Comparison of ENCODE assay signal across 16 cellular contexts in genomic region chr3:52860424-52860768, GRCh38. TPM values are rescaled to one million over a fixed set of nuclear protein-coding genes. Genes with fewer than 3 reads are reported as not detected.
DNase-seq lines count a peak whose midpoint lies in the region; ATAC-seq and TF ChIP-seq lines count a peak whose summit lies in the region.
"Had no signal": no experiment of that assay in that cellular context is flagged by ENCODE, and none has a peak within 500 bp of the region (broad histone marks: within the 10 kb centered on the region; RNA-seq: fewer than 3 reads in every experiment).

No MANE protein-coding gene starts in this region.

- H3K9me2 ChIP-seq in SK-N-SH = no peaks in the 10 kb centered on the region

- no peak overlapping the region for H3K18ac ChIP-seq in H9 (ENCODE audit: insufficient read length, low read depth, low read length)

- no peak overlapping the region for H2BK12ac ChIP-seq in H9 (ENCODE audit: insufficient read length, low read depth, low read length)

- H3K4me3 ChIP-seq in CD4-positive, alpha-beta memory T cell (ENCODE audit: low read length in 2 of 2) = no peak overlapping the region
- no peak overlapping the region for H3K4me3 ChIP-seq in SK-N-SH (ENCODE audit: low read depth in 2 of 2, low read length in 1 of 2)
- H3K4me3 ChIP-seq: HAP-1, MG63 had no signal

- no peak overlapping the region for H4K5ac ChIP-seq in H9 (ENCODE audit: insufficient read length, low read depth, low read length)

- POLR2A ChIA-PET in CD4-positive, alpha-beta memory T cell (lab: Charles Lee; ENCODE audit: partially characterized antibody) = no interaction called here
- POLR2A ChIA-PET in SK-N-SH (lab: Yijun Ruan, JAX) = no interaction called here

- H4K20me1 ChIP-seq in H9 (ENCODE audit: control insufficient read depth, insufficient read depth, insufficient read length) (no peaks in the 10 kb centered on the region), SK-N-SH (ENCODE audit: insufficient read depth) (no peaks in the 10 kb centered on the region)

- H2AFZ ChIP-seq in H9 (ENCODE audit: low read length) = no peak overlapping the region
- H2AFZ ChIP-seq in SK-N-SH (ENCODE audit: low read depth) = no peak overlapping the region

- ATAC-seq in sciatic nerve (peak; percentile 32), left cardiac atrium (no peak), HG03196 (IDR thresholded peaks at IDR 0.05; ENCODE audit: unreplicated experiment) (no peak)

- H3K27me3 ChIP-seq in CD4-positive, alpha-beta memory T cell (ENCODE audit: insufficient read depth, low read length) = no peaks in the 10 kb centered on the region
- H3K27me3 ChIP-seq in H9 (ENCODE audit: insufficient read depth, low read length) = no peaks in the 10 kb centered on the region
- no peaks in the 10 kb centered on the region for H3K27me3 ChIP-seq in SK-N-SH (ENCODE audit: insufficient read depth)
- H3K27me3 ChIP-seq: MG63 had no signal

- no peak overlapping the region for H4K91ac ChIP-seq in H9 (ENCODE audit: insufficient read length, low read depth, low read length)

- H3K4ac ChIP-seq in H9 (ENCODE audit: low read depth, low read length) = no peak overlapping the region

- H3K4me2 ChIP-seq in H9 (ENCODE audit: insufficient read depth, insufficient read length, low read length) (no peak overlapping the region), SK-N-SH (no peak overlapping the region)

- no peaks in the 10 kb centered on the region for H3K36me3 ChIP-seq in CD4-positive, alpha-beta memory T cell (ENCODE audit: insufficient read depth, low read length)
- H3K36me3 ChIP-seq in SK-N-SH (replicated peaks in 1 of 2; ENCODE audit: control insufficient read depth in 1 of 2, insufficient read depth in 2 of 2, low read length in 1 of 2) = no peaks in the 10 kb centered on the region
- H3K36me3 ChIP-seq: HAP-1, MG63 had no signal

- H3K9me3 ChIP-seq in CD4-positive, alpha-beta memory T cell (ENCODE audit: control insufficient read depth in 1 of 2, low read length in 2 of 2) = no peaks in the 10 kb centered on the region
- H3K9me3 ChIP-seq in H9 (ENCODE audit: control insufficient read depth, low read depth, low read length) (no peaks in the 10 kb centered on the region), SK-N-SH (no peaks in the 10 kb centered on the region)
- H3K9me3 ChIP-seq: MG63 had no signal

- H2AK5ac ChIP-seq in H9 (ENCODE audit: insufficient read length, low read length) = no peak overlapping the region

- no peaks in the 10 kb centered on the region for H3K79me2 ChIP-seq in H9 (ENCODE audit: insufficient read depth, low read length)
- H3K79me2 ChIP-seq in SK-N-SH (ENCODE audit: insufficient read depth) = peaks cover 4% of the 10 kb centered on the region; the same call in 1 of the 2 replicates

- intact Hi-C loops in CD4-positive, alpha-beta memory T cell (cut with micrococcal nuclease) = no loop called here
- intact Hi-C loops in sciatic nerve (cut with DNase I) (no loop called here), left cardiac atrium (cut with DNase I) (no loop called here)

- no CpG with 5 or more reads among the region's 8 CpGs for WGBS in H9 (ENCODE audit: extremely low coverage, insufficient read length, low lambda C conversion rate)
- WGBS in SK-N-SH (ENCODE audit: low lambda C conversion rate) = 97% methylated on average over 3 of the region's 8 CpGs

- no peaks in the 10 kb centered on the region for H3K4me1 ChIP-seq in CD4-positive, alpha-beta memory T cell (ENCODE audit: insufficient read depth, low read length)
- H3K4me1 ChIP-seq in H9 (ENCODE audit: insufficient read depth, low read length) (no peaks in the 10 kb centered on the region), SK-N-SH (ENCODE audit: control insufficient read depth in 1 of 2, insufficient read depth in 2 of 2, low read depth in 1 of 2, low read length in 1 of 2) (no peaks in the 10 kb centered on the region)
- H3K4me1 ChIP-seq: HAP-1 had no signal

- H3K56ac ChIP-seq in H9 (ENCODE audit: insufficient read length, low read depth, low read length) = no peak overlapping the region

- no peak overlapping the region for H2BK15ac ChIP-seq in H9 (ENCODE audit: low read depth, low read length)

- no peaks in the 10 kb centered on the region for H3K23me2 ChIP-seq in H9 (ENCODE audit: insufficient read length, low read depth, low read length, poor library complexity, severe bottlenecking)

- no peak for TF ChIP-seq EP300 in SK-N-SH (IDR thresholded peaks at IDR 0.05; ENCODE audit: borderline replicate concordance in 1 of 2, low read depth in 1 of 2, low read length in 1 of 2)

- H2BK120ac ChIP-seq in H9 (ENCODE audit: low read depth, low read length, poor library complexity, severe bottlenecking) = no peak overlapping the region

- TF ChIP-seq RAD21 in SK-N-SH (IDR thresholded peaks at IDR 0.05; ENCODE audit: low read length) = no peak

- no peak overlapping the region for H3K9ac ChIP-seq in H9 (ENCODE audit: extremely low read depth, insufficient read length, low read length)
- H3K9ac ChIP-seq in SK-N-SH = no peak overlapping the region

- H3K4me1 Mint-ChIP-seq in CD4-positive, alpha-beta memory T cell = peaks cover 0 to 20% (median 6%) of the 10 kb centered on the region in 4 donors
- no peaks in the 10 kb centered on the region for H3K4me1 Mint-ChIP-seq in H9
- H3K4me1 Mint-ChIP-seq in glutamatergic neuron (ENCODE audit: low read depth, unreplicated experiment) = peaks cover 4% of the 10 kb centered on the region

- DNase-seq in CD4-positive, alpha-beta memory T cell = no peak
- DNase-seq in H9 (no peak), glutamatergic neuron (peak; percentile 34), sciatic nerve (ENCODE audit: low spot score) (no peak), left cardiac atrium (no peak), SK-N-SH (no peak)
- DNase-seq: ACHN, Kasumi-1, MG63, NCI-H1048, NCI-H1694, NCI-H2107, NCI-H2227 treated with DMSO at 0.1 percent for 48 hours, NCI-H510A treated with DMSO at 0.1 percent for 48 hours had no signal

- no peak overlapping the region for H3K4me3 Mint-ChIP-seq in CD4-positive, alpha-beta memory T cell
- no peak overlapping the region for H3K4me3 Mint-ChIP-seq in H9
- no peak overlapping the region for H3K4me3 Mint-ChIP-seq in glutamatergic neuron (ENCODE audit: unreplicated experiment)

- no peak overlapping the region for H2BK5ac ChIP-seq in H9 (ENCODE audit: insufficient read length, low read length)

- H3F3A ChIP-seq in SK-N-SH (replicated peaks; ENCODE audit: insufficient read depth) = no peaks in the 10 kb centered on the region

- no peak overlapping the region for H3K23ac ChIP-seq in H9 (ENCODE audit: insufficient read length, low read depth, low read length)

- no peak overlapping the region for H3K27ac ChIP-seq in CD4-positive, alpha-beta memory T cell (ENCODE audit: low read depth, low read length)
- H3K27ac ChIP-seq in H9 (ENCODE audit: insufficient read length, low read depth, low read length) (no peak overlapping the region), SK-N-SH (ENCODE audit: low read depth in 2 of 2, low read length in 1 of 2) (no peak overlapping the region)

- H3K14ac ChIP-seq in H9 (ENCODE audit: insufficient read depth, low read length) = no peak overlapping the region

- no peak overlapping the region for H3T11ph ChIP-seq in H9 (ENCODE audit: low read length)

- no peaks in the 10 kb centered on the region for H3K79me1 ChIP-seq in H9 (ENCODE audit: insufficient read depth, low read depth, low read length, poor library complexity, severe bottlenecking)

- peak overlapping the region in 4 of 7 donors; percentile 18 to 88 (median 26) for H3K27ac Mint-ChIP-seq in CD4-positive, alpha-beta memory T cell
- H3K27ac Mint-ChIP-seq in H9 (peak overlapping the region; percentile 15 to 56 (median 30); a peak in 2 of 7 replicates), glutamatergic neuron (ENCODE audit: unreplicated experiment) (peak overlapping the region; percentile 35)

- H2BK20ac ChIP-seq in H9 (ENCODE audit: low read depth, low read length, poor library complexity, severe bottlenecking) = no peak overlapping the region

- CTCF ChIA-PET in CD4-positive, alpha-beta memory T cell (lab: Charles Lee; ENCODE audit: partially characterized antibody) = no interaction called here
- CTCF ChIA-PET in SK-N-SH (lab: Yijun Ruan, JAX) = interaction anchor here (0.8 kb wide), 1 partner anchor 11 kb away, joined by 3 read pairs; no protein-coding TSS in a partner anchor

- H3K36me3 Mint-ChIP-seq in CD4-positive, alpha-beta memory T cell = peaks cover 27 to 37% of the 10 kb centered on the region in 2 donors
- H3K36me3 Mint-ChIP-seq in H9 (ENCODE audit: insufficient read depth in 1 of 3, low read depth in 3 of 3) (peaks cover 12 to 15% (median 13%) of the 10 kb centered on the region in 3 experiments), glutamatergic neuron (ENCODE audit: unreplicated experiment) (peaks cover 18% of the 10 kb centered on the region)

- TF ChIP-seq CTCF in H9 (conservative IDR thresholded peaks at IDR 0.05) = no peak
- no peak for TF ChIP-seq CTCF in glutamatergic neuron (IDR thresholded peaks at IDR 0.05; ENCODE audit: partially characterized antibody, unreplicated experiment)
- no peak for TF ChIP-seq CTCF in SK-N-SH (IDR thresholded peaks at IDR 0.05)

- peaks cover 0 to 9% (median 3%) of the 10 kb centered on the region in 8 donors for H3K9me3 Mint-ChIP-seq in CD4-positive, alpha-beta memory T cell
- H3K9me3 Mint-ChIP-seq in H9 (peaks cover 10 to 11% of the 10 kb centered on the region in 2 experiments; a peak in 3 of 5 replicates), glutamatergic neuron (ENCODE audit: unreplicated experiment) (peaks cover 13% of the 10 kb centered on the region)

- H3K27me3 Mint-ChIP-seq in CD4-positive, alpha-beta memory T cell = no peaks in the 10 kb centered on the region
- H3K27me3 Mint-ChIP-seq in H9 (ENCODE audit: low read depth) (no peaks in the 10 kb centered on the region), glutamatergic neuron (ENCODE audit: unreplicated experiment) (peaks cover 9% of the 10 kb centered on the region)

- H4K8ac ChIP-seq in H9 (replicated peaks; ENCODE audit: insufficient read length, low read depth, low read length) = no peak overlapping the region

RNA-seq across cellular contexts. Expression of gene MUSTN1, which starts 25.6 kb away (rescaled TPM):
- 1 to 10 TPM; 1.6 to 3.3 TPM for total RNA-seq in CD4-positive, alpha-beta memory T cell
- not detected for polyA plus RNA-seq in CD4-positive, alpha-beta memory T cell
- total RNA-seq in H9 (2021) (0.55 and 0.72 TPM in 2 replicates), glutamatergic neuron (ENCODE audit: unreplicated experiment) (3.5 TPM), sciatic nerve (23.9 TPM), left cardiac atrium (10 to 100 TPM; 14.8 to 33.4 TPM)
- polyA plus RNA-seq in SK-N-SH (2012; rRNA removed) = 0.42 and 0.54 TPM in 2 replicates
- polyA plus RNA-seq in SK-N-SH (2012; cell fraction: cytosol; rRNA removed) = not detected in 2 replicates
- 6.0 and 13.8 TPM in 2 replicates for polyA plus RNA-seq in SK-N-SH (2012; cell fraction: nucleus; rRNA removed)

RNA-seq across cellular contexts. Expression of gene ITIH4, which starts 29.9 kb away (rescaled TPM):
- total RNA-seq in CD4-positive, alpha-beta memory T cell = 10 to 100 TPM; 50.5 to 50.7 TPM
- polyA plus RNA-seq in CD4-positive, alpha-beta memory T cell = 1 to 10 TPM in 1 of 2 donors, under 1 TPM in 1; 0.07 to 1.6 TPM
- total RNA-seq in H9 (2021) = 3.0 and 3.4 TPM in 2 replicates
- total RNA-seq in glutamatergic neuron (ENCODE audit: unreplicated experiment) = 8.0 TPM
- total RNA-seq in sciatic nerve = 16.3 TPM
- total RNA-seq in left cardiac atrium = 1 to 10 TPM; 5.2 to 7.0 TPM
- polyA plus RNA-seq in SK-N-SH (2012; rRNA removed) = 1.1 and 2.0 TPM in 2 replicates
- 0.27 and 0.41 TPM in 2 replicates for polyA plus RNA-seq in SK-N-SH (2012; cell fraction: cytosol; rRNA removed)
- 18.1 and 28.7 TPM in 2 replicates for polyA plus RNA-seq in SK-N-SH (2012; cell fraction: nucleus; rRNA removed)

RNA-seq across cellular contexts. Expression of gene STIMATE, which starts 37.0 kb away (rescaled TPM):
- total RNA-seq in CD4-positive, alpha-beta memory T cell = 10 to 100 TPM; 54.9 to 58.6 TPM
- polyA plus RNA-seq in CD4-positive, alpha-beta memory T cell = 1 to 10 TPM; 7.7 to 9.0 TPM
- 23.8 and 25.6 TPM in 2 replicates for total RNA-seq in H9 (2021)
- total RNA-seq in glutamatergic neuron (ENCODE audit: unreplicated experiment) = 23.0 TPM
- 22.6 TPM for total RNA-seq in sciatic nerve
- 10 to 100 TPM in 1 of 2 donors, 1 to 10 TPM in 1; 7.9 to 14.1 TPM for total RNA-seq in left cardiac atrium
- 9.3 and 10.4 TPM in 2 replicates for polyA plus RNA-seq in SK-N-SH (2012; rRNA removed)
- 6.1 and 8.5 TPM in 2 replicates for polyA plus RNA-seq in SK-N-SH (2012; cell fraction: cytosol; rRNA removed)
- polyA plus RNA-seq in SK-N-SH (2012; cell fraction: nucleus; rRNA removed) = 17.5 and 19.6 TPM in 2 replicates
